Comparison of ENCODE assay signal across 25 cellular contexts in genomic region chr1:185556551-185556950, GRCh38.
"Had no signal": no experiment of that assay in that cellular context is flagged by ENCODE, and none has a peak within 500 bp of the region (broad histone marks: within the 10 kb centered on the region; RNA-seq: fewer than 3 reads in every experiment).

No MANE protein-coding gene starts in this region.

- ATAC-seq: left lobe of liver; lower lobe of right lung; naive thymus-derived CD8-positive, alpha-beta T cell; pancreas; sciatic nerve had no signal

- H3K36me3 ChIP-seq: ascending aorta, brain microvascular endothelial cell, lower lobe of right lung, pancreas, prostate gland, thoracic aorta had no signal

- H3K27ac ChIP-seq: ascending aorta, brain microvascular endothelial cell, lower lobe of right lung, pancreas, prostate gland, thoracic aorta, VCaP had no signal

- H3K4me1 ChIP-seq: ascending aorta, prostate gland had no signal

- DNase-seq: activated CD4-positive, alpha-beta T cell treated with anti-CD3 and anti-CD28 coated beads for 4 hours; activated CD4-positive, alpha-beta T cell treated with anti-CD3 and anti-CD28 coated beads, Interleukin-2, amount 50 U/mL, for 4 hours; activated effector memory CD4-positive, alpha-beta T cell treated with Interleukin-2 at 50 U/mL for 16 hours; activated naive CD4-positive, alpha-beta T cell treated with Interleukin-2 at 50 U/mL for 16 hours; brain microvascular endothelial cell; cortex of kidney; head of caudate nucleus; hippocampal formation; lower lobe of right lung; mesenchymal stem cell; naive thymus-derived CD8-positive, alpha-beta T cell; nucleus accumbens; pancreas; retina; stimulated activated CD4-positive, alpha-beta T cell treated with anti-CD3 and anti-CD28 coated beads, Interleukin-15, amount 100 ng/mL, for 24 hours; stimulated activated CD4-positive, alpha-beta T cell treated with anti-CD3 and anti-CD28 coated beads, Interleukin-2, amount 100 ng/mL, for 24 hours; stimulated activated naive CD4-positive, alpha-beta T cell treated with Interleukin-2 at 50 U/mL for 16 hours; trophoblast cell had no signal

- H3K4me3 ChIP-seq: ascending aorta, lower lobe of right lung, pancreas, prostate gland, smooth muscle cell, thoracic aorta had no signal

- H3K27me3 ChIP-seq: ascending aorta, brain microvascular endothelial cell, pancreas had no signal

- H3K9me3 ChIP-seq: ascending aorta, lower lobe of right lung, pancreas, prostate gland, thoracic aorta had no signal
